ENCODE assay signal across 8 cellular contexts in genomic region chr16:85615852-85616607, GRCh38. TPM values are rescaled to one million over a fixed set of nuclear protein-coding genes. Genes with fewer than 3 reads are reported as not detected.
DNase-seq lines count a peak whose midpoint lies in the region; ATAC-seq lines count a peak whose summit lies in the region.

No MANE protein-coding gene starts in this region.

- peak overlapping the region; percentile 36; the same call in 1 of the 2 replicates for H3K4me3 ChIP-seq in GM08714 (ENCODE audit: low read length)
- H3K4me3 ChIP-seq in mesendoderm (ENCODE audit: low read length), result no peak overlapping the region

- ATAC-seq in HG02623 (IDR thresholded peaks at IDR 0.05; ENCODE audit: unreplicated experiment) (peak; percentile 28), GM19324 (IDR thresholded peaks at IDR 0.05; ENCODE audit: low FRiP score, unreplicated experiment) (no peak)
- peak; percentile 48 for ATAC-seq in activated CD8-positive, alpha-beta T cell treated with anti-CD3 and anti-CD28 coated beads, Interleukin-2, amount 10 ng/mL, durations not matched to agents 7 days and 5 days

- H2BK15ac ChIP-seq in mesendoderm (replicated peaks; ENCODE audit: low read depth), result no peak overlapping the region

- DNase-seq in NCI-H82 (lab: John Stamatoyannopoulos, UW) (peak; percentile 93), mesendoderm (peak; percentile 93)
- peak; percentile 91 for DNase-seq in activated CD8-positive, alpha-beta T cell treated with anti-CD3 and anti-CD28 coated beads, Interleukin-2, amount 10 ng/mL, durations not matched to agents 7 days and 5 days
- peak; percentile 74 for DNase-seq in effector CD8-positive, alpha-beta T cell (lab: John Stamatoyannopoulos, UW)
- DNase-seq in stimulated activated CD8-positive, alpha-beta memory T cell treated with anti-CD3 and anti-CD28 coated beads, Interleukin-12 subunit alpha, Interleukin-12 subunit beta, amount 100 ng/mL, for 4 hours (ENCODE audit: low read depth), result peak; percentile 62

- peak overlapping the region; percentile 45 for H3K4me2 ChIP-seq in mesendoderm (ENCODE audit: low read length)

- POLR2A ChIA-PET in activated CD8-positive, alpha-beta T cell treated with anti-CD3 and anti-CD28 coated beads, Interleukin-2, amount 10 ng/mL, durations not matched to agents 7 days and 5 days (lab: Charles Lee), result interaction anchor here (0.8 to 3.2 kb wide), 3 partner anchors 46 to 62 kb away, joined by 3 to 23 read pairs (median 3); no protein-coding TSS in a partner anchor

- peak overlapping the region; percentile 75 for H3K27ac Mint-ChIP-seq in activated CD8-positive, alpha-beta T cell treated with anti-CD3 and anti-CD28 coated beads, Interleukin-2, amount 10 ng/mL, durations not matched to agents 7 days and 5 days

- peak overlapping the region; percentile 32 for H3K27ac ChIP-seq in mesendoderm (ENCODE audit: low read depth, low read length)

- no peak overlapping the region for H3K4ac ChIP-seq in mesendoderm (ENCODE audit: low read depth, low read length)

- H3K27me3 ChIP-seq in mesendoderm (ENCODE audit: insufficient read depth, low read length, poor library complexity), result no peaks in the 10 kb centered on the region

- peaks cover 14% of the 10 kb centered on the region for H3K4me1 ChIP-seq in mesendoderm (ENCODE audit: control insufficient read depth, low read depth, low read length)

- no peaks in the 10 kb centered on the region for H3K9me3 Mint-ChIP-seq in activated CD8-positive, alpha-beta T cell treated with anti-CD3 and anti-CD28 coated beads, Interleukin-2, amount 10 ng/mL, durations not matched to agents 7 days and 5 days (ENCODE audit: insufficient read depth)

- CTCF ChIA-PET in activated CD8-positive, alpha-beta T cell treated with anti-CD3 and anti-CD28 coated beads, Interleukin-2, amount 10 ng/mL, durations not matched to agents 7 days and 5 days (lab: Charles Lee), result interaction anchor here (0.5 to 4.8 kb wide), 68 partner anchors 8 to 880 kb away, joined by 3 to 79 read pairs (median 4); partner anchors contain the start of gene GINS2

- no peaks in the 10 kb centered on the region for H3K27me3 Mint-ChIP-seq in activated CD8-positive, alpha-beta T cell treated with anti-CD3 and anti-CD28 coated beads, Interleukin-2, amount 10 ng/mL, durations not matched to agents 7 days and 5 days (ENCODE audit: low read depth)

- peaks cover 57% of the 10 kb centered on the region for H3K79me2 ChIP-seq in mesendoderm (ENCODE audit: control insufficient read depth, insufficient read depth, low read length)

- WGBS in mesendoderm (ENCODE audit: extremely low coverage, insufficient coverage, low lambda C conversion rate), result no CpG with 5 or more reads among the region's 21 CpGs

- peak overlapping the region; percentile 71 for H3K9ac ChIP-seq in mesendoderm (ENCODE audit: low read length)

- no peak overlapping the region for H2AK5ac ChIP-seq in mesendoderm (ENCODE audit: low read length)

- H3K56ac ChIP-seq in mesendoderm (ENCODE audit: low read length), result peak overlapping the region; percentile 81

- no peak overlapping the region for H4K8ac ChIP-seq in mesendoderm (ENCODE audit: low read depth, low read length)

- no peak overlapping the region for H4K5ac ChIP-seq in mesendoderm (ENCODE audit: low read length)

- H2BK5ac ChIP-seq in mesendoderm (ENCODE audit: low read length), result no peak overlapping the region

- H3K23ac ChIP-seq in mesendoderm (ENCODE audit: low read length), result peak overlapping the region; percentile 97

- no peak overlapping the region for H2BK120ac ChIP-seq in mesendoderm (ENCODE audit: low read depth, low read length)

- H3K18ac ChIP-seq in mesendoderm (ENCODE audit: low read length), result peak overlapping the region; percentile 75

- peaks cover 42% of the 10 kb centered on the region for H3K4me1 Mint-ChIP-seq in activated CD8-positive, alpha-beta T cell treated with anti-CD3 and anti-CD28 coated beads, Interleukin-2, amount 10 ng/mL, durations not matched to agents 7 days and 5 days (ENCODE audit: low read depth)

- H3K4me3 Mint-ChIP-seq in activated CD8-positive, alpha-beta T cell treated with anti-CD3 and anti-CD28 coated beads, Interleukin-2, amount 10 ng/mL, durations not matched to agents 7 days and 5 days, result peak overlapping the region; percentile 76

- peaks cover 24% of the 10 kb centered on the region for H3K79me1 ChIP-seq in mesendoderm (ENCODE audit: low read length)

- peaks cover 14% of the 10 kb centered on the region for H3K36me3 Mint-ChIP-seq in activated CD8-positive, alpha-beta T cell treated with anti-CD3 and anti-CD28 coated beads, Interleukin-2, amount 10 ng/mL, durations not matched to agents 7 days and 5 days (ENCODE audit: low read depth)

- H3K36me3 ChIP-seq in mesendoderm (ENCODE audit: control insufficient read depth, insufficient read depth, low read length), result no peaks in the 10 kb centered on the region

RNA-seq across cellular contexts. Expression of gene GSE1, which starts 2.9 kb away (rescaled TPM):
- 10 to 100 TPM; 48.9 to 51.4 TPM for total RNA-seq in activated CD8-positive, alpha-beta T cell treated with anti-CD3 and anti-CD28 coated beads, Interleukin-2, amount 10 ng/mL, durations not matched to agents 7 days and 5 days
- 16.7 TPM for polyA plus RNA-seq in mesendoderm (2013, experiment 1 of 2)
- polyA plus RNA-seq in mesendoderm (2013, experiment 2 of 2), result 17.3 TPM
